1 cellular context compared by ENCODE assay signal in the genomic region with DNA sequence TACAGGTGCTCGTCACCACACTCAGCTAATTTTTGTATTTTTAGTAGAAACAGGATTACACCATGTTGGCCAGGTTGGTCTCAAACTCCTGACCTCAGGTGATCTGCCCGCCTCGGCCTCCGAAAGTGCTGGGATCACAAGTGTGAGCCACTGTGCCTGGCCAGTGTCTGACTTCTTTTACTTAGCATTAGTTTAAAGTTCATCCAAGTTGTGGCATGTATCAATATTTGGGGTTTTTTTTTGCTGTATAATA. TPM values are rescaled to one million over a fixed set of nuclear protein-coding genes. Genes with fewer than 3 reads are reported as not detected.
"Had no signal": no experiment of that assay in that cellular context is flagged by ENCODE, and none has a peak within 500 bp of the region (broad histone marks: within the 10 kb centered on the region; RNA-seq: fewer than 3 reads in every experiment).

No MANE protein-coding gene starts in this region.

RNA-seq across cellular contexts. Expression of gene CD14, which starts 29.6 kb away (rescaled TPM):
- total RNA-seq: progenitor cell of endocrine pancreas had no signal
